Comparison of ENCODE assay signal across 13 cellular contexts in the genomic region with DNA sequence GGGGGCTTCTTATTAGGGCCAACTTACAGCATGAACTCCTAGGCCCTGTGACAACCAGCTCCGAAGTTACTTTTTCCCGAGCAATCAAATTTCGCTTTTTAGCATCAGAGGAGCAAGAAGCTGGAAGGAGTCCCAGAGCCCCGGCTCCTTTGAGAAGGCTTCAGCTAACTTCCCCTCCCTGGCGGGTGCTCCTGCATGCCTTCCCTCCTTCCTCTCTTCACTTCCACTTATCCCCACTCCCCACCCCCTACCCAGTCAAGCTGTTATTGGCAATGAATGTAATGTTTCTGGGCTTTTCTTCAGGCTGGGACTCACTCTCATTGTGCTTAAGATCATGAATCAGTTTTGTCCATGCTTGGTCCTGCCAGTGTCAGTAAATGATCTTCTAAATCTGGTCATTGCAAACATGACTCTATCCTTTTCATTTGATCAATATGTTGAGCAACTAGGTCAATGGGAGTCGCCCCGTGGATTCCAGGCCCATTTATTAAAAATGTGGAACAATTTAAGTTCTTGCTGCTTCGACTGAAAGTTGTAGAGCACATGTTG.
DNase-seq lines count a peak whose midpoint lies in the region; ATAC-seq and TF ChIP-seq lines count a peak whose summit lies in the region.
"Had no signal": no experiment of that assay in that cellular context is flagged by ENCODE, and none has a peak within 500 bp of the region (broad histone marks: within the 10 kb centered on the region; RNA-seq: fewer than 3 reads in every experiment).

No MANE protein-coding gene starts in this region.

- peak; percentile 40 for DNase-seq in NCI-H2227 treated with DMSO at 0.1 percent for 48 hours (lab: John Stamatoyannopoulos, UW)
- no peak for DNase-seq in NCI-H2227 (lab: John Stamatoyannopoulos, UW; ENCODE audit: unreplicated experiment)
- DNase-seq in ascending aorta (ENCODE audit: low spot score in 2 of 2), result no peak
- DNase-seq in kidney tubule cell (ENCODE audit: low spot score), result peak; percentile 35
- DNase-seq in thoracic aorta (ENCODE audit: low spot score), result no peak
- no peak for DNase-seq in NCI-H1694 treated with DMSO at 0.1 percent for 48 hours (lab: John Stamatoyannopoulos, UW)
- DNase-seq: 8988T, amniotic stem cell, DND-41, T-helper 9 cell had no signal

- H3K36me3 ChIP-seq in ascending aorta (no peaks in the 10 kb centered on the region), thoracic aorta (no peaks in the 10 kb centered on the region)

- TF ChIP-seq CTCF in ascending aorta (IDR thresholded peaks at IDR 0.05) (no peak), thoracic aorta (IDR thresholded peaks at IDR 0.05) (no peak)

- H3K27me3 ChIP-seq in ascending aorta, result no peaks in the 10 kb centered on the region
- no peaks in the 10 kb centered on the region for H3K27me3 ChIP-seq in thoracic aorta (replicated peaks; ENCODE audit: insufficient read depth)

- H3K4me1 ChIP-seq in ascending aorta (peaks cover 16 to 30% of the 10 kb centered on the region in 2 donors), thoracic aorta (ENCODE audit: control insufficient read depth in 1 of 2, low read depth in 2 of 2) (peaks cover 7 to 34% of the 10 kb centered on the region in 2 donors)

- intact Hi-C loops in ascending aorta (cut with DNase I), result loop anchor here (1.0 to 10.0 kb wide), 5 partner anchors 19 to 244 kb away; no protein-coding TSS in a partner anchor

- H3K9me3 ChIP-seq in ascending aorta (no peaks in the 10 kb centered on the region), thoracic aorta (no peaks in the 10 kb centered on the region)

- peak overlapping the region in 1 of 2 donors; percentile 13 for H3K4me3 ChIP-seq in ascending aorta
- no peak overlapping the region for H3K4me3 ChIP-seq in thoracic aorta

- H3K27ac ChIP-seq in ascending aorta (peak overlapping the region; percentile 89 to 95), thoracic aorta (peak overlapping the region; percentile 89 to 92)

- ATAC-seq in thoracic aorta (ENCODE audit: insufficient number of reproducible peaks, low FRiP score, low read depth) (no peak), GM18511 (IDR thresholded peaks at IDR 0.05; ENCODE audit: unreplicated experiment) (no peak), HG03196 (IDR thresholded peaks at IDR 0.05; ENCODE audit: unreplicated experiment) (no peak)
- ATAC-seq: natural killer cell treated with Interleukin-12 subunit alpha and Interleukin-12 subunit beta and Interleukin-15 and Interleukin-18, amount 100 ng/mL, for 72 hours had no signal

Comparison
In these comparisons a context has a peak if more than half of its experiments do, and no peak if none do; other contexts are left out.
1. DNase-seq: peak in NCI-H2227 treated with DMSO at 0.1 percent for 48 hours (single experiment) and kidney tubule cell (single experiment); none in NCI-H2227 (single experiment), ascending aorta (0 of 2), thoracic aorta (single experiment) and NCI-H1694 treated with DMSO at 0.1 percent for 48 hours (single experiment).